Comparison of ENCODE assay signal across 8 cellular contexts in genomic region chr17:3890082-3890892, GRCh38. TPM values are rescaled to one million over a fixed set of nuclear protein-coding genes. Genes with fewer than 3 reads are reported as not detected.
DNase-seq lines count a peak whose midpoint lies in the region; ATAC-seq and TF ChIP-seq lines count a peak whose summit lies in the region.

No MANE protein-coding gene starts in this region.

- CTCF ChIA-PET in A673 (lab: Charles Lee) = interaction anchor here (0.6 to 0.9 kb wide), 2 partner anchors 153 to 402 kb away, joined by 4 to 5 read pairs; no protein-coding TSS in a partner anchor

- no TSS peak for BruUV-seq in A673 (replicated peaks; lab: Mats Ljungman, UMichigan)

- no peak overlapping the region for H3K9ac ChIP-seq in SK-N-MC (ENCODE audit: insufficient read length)
- no peak overlapping the region for H3K9ac ChIP-seq in MM.1S (ENCODE audit: low read length)

- H3K9me3 ChIP-seq in A673 (ENCODE audit: low read depth, low read length, poor library complexity, severe bottlenecking) = no peaks in the 10 kb centered on the region
- H3K9me3 ChIP-seq in SK-N-MC (ENCODE audit: low read depth, low read length) = no peaks in the 10 kb centered on the region
- no peaks in the 10 kb centered on the region for H3K9me3 ChIP-seq in esophagus muscularis mucosa
- no peaks in the 10 kb centered on the region for H3K9me3 ChIP-seq in MM.1S (replicated peaks; ENCODE audit: insufficient read depth, low read length)

- no peak overlapping the region for H3K27ac Mint-ChIP-seq in progenitor cell of endocrine pancreas
- H3K27ac Mint-ChIP-seq in activated T-helper 2 cell treated with anti-CD3 and anti-CD28 coated beads, Interferon-gamma antibody, Interleukin-2, Interleukin-4, amounts not matched to agents 10 μg/mL and 5 μg/mL and 100 μg/mL, durations not matched to agents 14 hours and 24 hours and 36 hours = no peak overlapping the region

- no peaks in the 10 kb centered on the region for H3F3A ChIP-seq in MM.1S (ENCODE audit: insufficient read depth, low read length)

- H2AFZ ChIP-seq in MM.1S (ENCODE audit: low read length) = no peak overlapping the region

- H3K36me3 Mint-ChIP-seq in progenitor cell of endocrine pancreas (ENCODE audit: insufficient read depth) = no peaks in the 10 kb centered on the region
- no peaks in the 10 kb centered on the region for H3K36me3 Mint-ChIP-seq in activated T-helper 2 cell treated with anti-CD3 and anti-CD28 coated beads, Interferon-gamma antibody, Interleukin-2, Interleukin-4, amounts not matched to agents 10 μg/mL and 5 μg/mL and 100 μg/mL, durations not matched to agents 14 hours and 24 hours and 36 hours (ENCODE audit: low read depth)

- WGBS in esophagus muscularis mucosa = 57% methylated on average over 15 of the region's 22 CpGs

- no peak for TF ChIP-seq POLR2A in esophagus muscularis mucosa (IDR thresholded peaks at IDR 0.05; ENCODE audit: low read depth)

- no peaks in the 10 kb centered on the region for H3K9me2 ChIP-seq in MM.1S (replicated peaks; ENCODE audit: insufficient read depth, low read length)

- TF ChIP-seq CTCF in A673 (conservative IDR thresholded peaks at IDR 0.05; ENCODE audit: low read depth, low read length) (no peak), esophagus muscularis mucosa (IDR thresholded peaks at IDR 0.05) (no peak), progenitor cell of endocrine pancreas (IDR thresholded peaks at IDR 0.05; ENCODE audit: unreplicated experiment) (no peak), MM.1S (IDR thresholded peaks at IDR 0.05; ENCODE audit: low read length) (no peak)

- peak overlapping the region; percentile 8 for H3K4me3 Mint-ChIP-seq in progenitor cell of endocrine pancreas (ENCODE audit: low read depth)
- no peak overlapping the region for H3K4me3 Mint-ChIP-seq in activated T-helper 2 cell treated with anti-CD3 and anti-CD28 coated beads, Interferon-gamma antibody, Interleukin-2, Interleukin-4, amounts not matched to agents 10 μg/mL and 5 μg/mL and 100 μg/mL, durations not matched to agents 14 hours and 24 hours and 36 hours (ENCODE audit: low read depth)

- H3K4me2 ChIP-seq in MM.1S (ENCODE audit: low read depth, low read length) = no peak overlapping the region

- intact Hi-C loops in A673 (cut with micrococcal nuclease; ENCODE audit: unreplicated experiment) = no loop called here
- intact Hi-C loops in esophagus muscularis mucosa (cut with DNase I) = no loop called here
- intact Hi-C loops in activated T-helper 2 cell treated with anti-CD3 and anti-CD28 coated beads, Interferon-gamma antibody, Interleukin-2, Interleukin-4, amounts not matched to agents 10 μg/mL and 5 μg/mL and 100 μg/mL, durations not matched to agents 14 hours and 24 hours and 36 hours (cut with micrococcal nuclease) = no loop called here

- no peak for TF ChIP-seq EP300 in esophagus muscularis mucosa (IDR thresholded peaks at IDR 0.05)

- peaks cover 35% of the 10 kb centered on the region for H3K27me3 Mint-ChIP-seq in progenitor cell of endocrine pancreas
- H3K27me3 Mint-ChIP-seq in activated T-helper 2 cell treated with anti-CD3 and anti-CD28 coated beads, Interferon-gamma antibody, Interleukin-2, Interleukin-4, amounts not matched to agents 10 μg/mL and 5 μg/mL and 100 μg/mL, durations not matched to agents 14 hours and 24 hours and 36 hours (ENCODE audit: low read depth) = peaks cover 6% of the 10 kb centered on the region

- POLR2A ChIA-PET in A673 (lab: Charles Lee; ENCODE audit: low non-redundant PET) = no interaction called here

- no peaks in the 10 kb centered on the region for H3K9me3 Mint-ChIP-seq in progenitor cell of endocrine pancreas (ENCODE audit: low read depth)
- H3K9me3 Mint-ChIP-seq in activated T-helper 2 cell treated with anti-CD3 and anti-CD28 coated beads, Interferon-gamma antibody, Interleukin-2, Interleukin-4, amounts not matched to agents 10 μg/mL and 5 μg/mL and 100 μg/mL, durations not matched to agents 14 hours and 24 hours and 36 hours = no peaks in the 10 kb centered on the region

- no peak for ATAC-seq in GM18861 (IDR thresholded peaks at IDR 0.05; ENCODE audit: unreplicated experiment)

- H3K4me3 ChIP-seq in A673 (ENCODE audit: low read depth, low read length, poor library complexity, severe bottlenecking) = no peak overlapping the region
- 0 out of 2 replicates have a peak overlapping the region, but pooled peaks have one; percentile 8 for H3K4me3 ChIP-seq in SK-N-MC
- H3K4me3 ChIP-seq in esophagus muscularis mucosa = no peak overlapping the region
- H3K4me3 ChIP-seq in MM.1S (ENCODE audit: low read length) = no peak overlapping the region

- H3K27ac ChIP-seq in A673 (ENCODE audit: low read depth, low read length, poor library complexity, severe bottlenecking) (peak overlapping the region; percentile 67), SK-N-MC (no peak overlapping the region), esophagus muscularis mucosa (replicated peaks in 1 of 4) (peak overlapping the region; percentile 88 to 91 (median 90)), MM.1S (ENCODE audit: low read length) (no peak overlapping the region)

- H3K36me3 ChIP-seq in A673 (ENCODE audit: insufficient read depth, low read length, poor library complexity, severe bottlenecking) (no peaks in the 10 kb centered on the region), SK-N-MC (ENCODE audit: insufficient read depth, low read length) (no peaks in the 10 kb centered on the region), esophagus muscularis mucosa (peaks cover 0 to 2% (median under 1%) of the 10 kb centered on the region in 4 donors), MM.1S (replicated peaks; ENCODE audit: insufficient read depth, low read length) (no peaks in the 10 kb centered on the region)

- no peaks in the 10 kb centered on the region for H3K27me3 ChIP-seq in A673 (replicated peaks; ENCODE audit: insufficient read depth, low read depth, low read length, poor library complexity)
- H3K27me3 ChIP-seq in esophagus muscularis mucosa = no peaks in the 10 kb centered on the region
- no peaks in the 10 kb centered on the region; the same call in 1 of the 2 replicates for H3K27me3 ChIP-seq in MM.1S (replicated peaks; ENCODE audit: insufficient read depth, low read length)

- no peaks in the 10 kb centered on the region for H4K20me1 ChIP-seq in MM.1S (ENCODE audit: insufficient read depth, low read length)

- DNase-seq in A673 (ENCODE audit: low spot score) (peak; percentile 92), GM04504 (ENCODE audit: low read depth) (peak; percentile 90), SK-N-MC (ENCODE audit: low read depth, low spot score) (no peak), esophagus muscularis mucosa (ENCODE audit: extremely low spot score) (no peak), progenitor cell of endocrine pancreas (ENCODE audit: low spot score, unreplicated experiment) (no peak), MM.1S (no peak)
- DNase-seq in activated T-helper 2 cell treated with anti-CD3 and anti-CD28 coated beads, Interferon-gamma antibody, Interleukin-2, Interleukin-4, amounts not matched to agents 10 μg/mL and 5 μg/mL and 100 μg/mL, durations not matched to agents 14 hours and 24 hours and 36 hours (ENCODE audit: low spot score) = no peak

- no peaks in the 10 kb centered on the region for H3K79me2 ChIP-seq in MM.1S (ENCODE audit: low read length)

- H3K4me1 ChIP-seq in A673 (ENCODE audit: insufficient read depth, low read length, poor library complexity, severe bottlenecking) = peaks cover 52% of the 10 kb centered on the region
- H3K4me1 ChIP-seq in esophagus muscularis mucosa = peaks cover 84 to 97% (median 95%) of the 10 kb centered on the region in 4 donors
- H3K4me1 ChIP-seq in MM.1S (ENCODE audit: low read length) = peaks cover 7% of the 10 kb centered on the region

- H3K4me1 Mint-ChIP-seq in progenitor cell of endocrine pancreas (ENCODE audit: low read depth) = peaks cover 7% of the 10 kb centered on the region
- H3K4me1 Mint-ChIP-seq in activated T-helper 2 cell treated with anti-CD3 and anti-CD28 coated beads, Interferon-gamma antibody, Interleukin-2, Interleukin-4, amounts not matched to agents 10 μg/mL and 5 μg/mL and 100 μg/mL, durations not matched to agents 14 hours and 24 hours and 36 hours (ENCODE audit: low read depth) = peaks cover 35% of the 10 kb centered on the region

RNA-seq across cellular contexts. Expression of gene CAMKK1, which starts 2.6 kb away (rescaled TPM):
- total RNA-seq in A673 (2021) (6.1 and 8.3 TPM in 2 replicates), esophagus muscularis mucosa (1 to 10 TPM; 2.9 to 8.8 (median 4.4) TPM), progenitor cell of endocrine pancreas (3.3 and 3.6 TPM in 2 replicates)
- 6.5 and 6.6 TPM in 2 replicates for total RNA-seq in activated T-helper 2 cell treated with anti-CD3 and anti-CD28 coated beads, Interferon-gamma antibody, Interleukin-2, Interleukin-4, amounts not matched to agents 10 μg/mL and 5 μg/mL and 100 μg/mL, durations not matched to agents 14 hours and 24 hours and 36 hours

RNA-seq across cellular contexts. Expression of gene P2RX1, which starts 26.0 kb away (rescaled TPM):
- 0.24 and 0.39 TPM in 2 replicates for total RNA-seq in A673 (2021)
- total RNA-seq in esophagus muscularis mucosa = 10 to 100 TPM in 2 of 4 donors, 1 to 10 TPM in 2; 3.7 to 26.0 (median 10.2) TPM
- 0.19 and 0.60 TPM in 2 replicates for total RNA-seq in progenitor cell of endocrine pancreas
- total RNA-seq in activated T-helper 2 cell treated with anti-CD3 and anti-CD28 coated beads, Interferon-gamma antibody, Interleukin-2, Interleukin-4, amounts not matched to agents 10 μg/mL and 5 μg/mL and 100 μg/mL, durations not matched to agents 14 hours and 24 hours and 36 hours = 4.0 and 4.1 TPM in 2 replicates

RNA-seq across cellular contexts. Expression of gene NCBP3, which starts 44.2 kb away (rescaled TPM):
- 59.9 and 68.0 TPM in 2 replicates for total RNA-seq in A673 (2021)
- total RNA-seq in esophagus muscularis mucosa = 10 to 100 TPM; 15.0 to 33.9 (median 21.9) TPM
- total RNA-seq in progenitor cell of endocrine pancreas = 90.4 and 90.9 TPM in 2 replicates
- total RNA-seq in activated T-helper 2 cell treated with anti-CD3 and anti-CD28 coated beads, Interferon-gamma antibody, Interleukin-2, Interleukin-4, amounts not matched to agents 10 μg/mL and 5 μg/mL and 100 μg/mL, durations not matched to agents 14 hours and 24 hours and 36 hours = 49.2 and 57.2 TPM in 2 replicates

Comparison
In these comparisons a context has a peak if more than half of its experiments do, and no peak if none do; other contexts are left out.
1. DNase-seq: peak in A673 (single experiment) and GM04504 (single experiment); none in SK-N-MC (single experiment), esophagus muscularis mucosa (single experiment), progenitor cell of endocrine pancreas (single experiment), activated T-helper 2 cell treated with anti-CD3 and anti-CD28 coated beads, Interferon-gamma antibody, Interleukin-2, Interleukin-4, amounts not matched to agents 10 μg/mL and 5 μg/mL and 100 μg/mL, durations not matched to agents 14 hours and 24 hours and 36 hours (single experiment) and MM.1S (single experiment).
2. H3K27ac ChIP-seq: peak in A673 (single experiment) and esophagus muscularis mucosa (4 of 4); none in SK-N-MC (single experiment) and MM.1S (single experiment).